In genomic region chr3:127254730-127255129, GRCh38 we compare ENCODE assay signal across 10 cellular contexts. TPM values are rescaled to one million over a fixed set of nuclear protein-coding genes. Genes with fewer than 3 reads are reported as not detected.
DNase-seq lines count a peak whose midpoint lies in the region; ATAC-seq and TF ChIP-seq lines count a peak whose summit lies in the region.
"Had no signal": no experiment of that assay in that cellular context is flagged by ENCODE, and none has a peak within 500 bp of the region (broad histone marks: within the 10 kb centered on the region; RNA-seq: fewer than 3 reads in every experiment).

No MANE protein-coding gene starts in this region.

- H3K4me1 ChIP-seq in BE2C = peaks cover 7% of the 10 kb centered on the region
- H3K4me1 ChIP-seq in H9 (ENCODE audit: insufficient read depth, low read length) = no peaks in the 10 kb centered on the region
- peaks cover 0 to 6% of the 10 kb centered on the region in 2 experiments; a peak in 1 of 4 replicates for H3K4me1 ChIP-seq in SK-N-SH (ENCODE audit: control insufficient read depth in 1 of 2, insufficient read depth in 2 of 2, low read depth in 1 of 2, low read length in 1 of 2)
- H3K4me1 ChIP-seq in left lung = no peaks in the 10 kb centered on the region
- H3K4me1 ChIP-seq: adrenal gland had no signal

- no peak overlapping the region for H2AK5ac ChIP-seq in H9 (ENCODE audit: insufficient read length, low read length)

- no peak overlapping the region for H3K4ac ChIP-seq in H9 (ENCODE audit: low read depth, low read length)

- H3K23ac ChIP-seq in H9 (ENCODE audit: insufficient read length, low read depth, low read length) = no peak overlapping the region

- DNase-seq in BE2C (peak; percentile 30), H9 (no peak), SK-N-SH (peak; percentile 60), left lung (peak in 1 of 2 donors; percentile 60), SKM-1 (lab: John Stamatoyannopoulos, UW; ENCODE audit: unreplicated experiment) (no peak), NCI-H2196 (lab: John Stamatoyannopoulos, UW; ENCODE audit: unreplicated experiment) (no peak)
- DNase-seq: adrenal gland had no signal

- H3K27me3 Mint-ChIP-seq in H9 (ENCODE audit: low read depth) = peaks cover 16% of the 10 kb centered on the region

- peaks cover 2% of the 10 kb centered on the region for H3K23me2 ChIP-seq in H9 (ENCODE audit: insufficient read length, low read depth, low read length, poor library complexity, severe bottlenecking)

- no peak overlapping the region for H2BK5ac ChIP-seq in H9 (ENCODE audit: insufficient read length, low read length)

- H3K4me1 Mint-ChIP-seq in H9 = no peaks in the 10 kb centered on the region
- H3K4me1 Mint-ChIP-seq: stimulated activated effector memory CD8-positive, alpha-beta T cell treated with anti-CD3 and anti-CD28 coated beads, Interleukin-12 subunit alpha, Interleukin-12 subunit beta, amount 100 ng/mL, for 72 hours had no signal

- no peak overlapping the region for H4K91ac ChIP-seq in H9 (ENCODE audit: insufficient read length, low read depth, low read length)

- intact Hi-C loops in left lung (cut with DNase I) = loop anchor here in 1 of 2 donors (10.0 kb wide), 1 partner anchor 210 kb away; no protein-coding TSS in a partner anchor

- H3K27me3 ChIP-seq in BE2C (no peaks in the 10 kb centered on the region), H9 (ENCODE audit: insufficient read depth, low read length) (no peaks in the 10 kb centered on the region), SK-N-SH (ENCODE audit: insufficient read depth) (no peaks in the 10 kb centered on the region), left lung (no peaks in the 10 kb centered on the region)
- H3K27me3 ChIP-seq: adrenal gland had no signal

- no peak overlapping the region for H2BK20ac ChIP-seq in H9 (ENCODE audit: low read depth, low read length, poor library complexity, severe bottlenecking)

- ATAC-seq in left lung (peak; percentile 61), HG03342 (IDR thresholded peaks at IDR 0.05; ENCODE audit: unreplicated experiment) (no peak), HG03571 (IDR thresholded peaks at IDR 0.05; ENCODE audit: unreplicated experiment) (no peak)
- ATAC-seq: stimulated activated effector memory CD8-positive, alpha-beta T cell treated with anti-CD3 and anti-CD28 coated beads, Interleukin-12 subunit alpha, Interleukin-12 subunit beta, amount 100 ng/mL, for 72 hours had no signal

- CTCF ChIA-PET in SK-N-SH (lab: Yijun Ruan, JAX) = interaction anchor here (0.6 to 1.8 kb wide), 12 partner anchors 10 to 293 kb away, joined by 3 to 9 read pairs (median 3); no protein-coding TSS in a partner anchor

- H3K9me3 ChIP-seq in BE2C (no peaks in the 10 kb centered on the region), H9 (ENCODE audit: control insufficient read depth, low read depth, low read length) (peaks cover 5% of the 10 kb centered on the region), SK-N-SH (peaks cover 5% of the 10 kb centered on the region), left lung (peaks cover 0 to 6% of the 10 kb centered on the region in 2 donors)
- H3K9me3 ChIP-seq: adrenal gland had no signal

- no peak overlapping the region for H3K27ac ChIP-seq in H9 (ENCODE audit: insufficient read length, low read depth, low read length)
- no peak overlapping the region for H3K27ac ChIP-seq in SK-N-SH (ENCODE audit: low read depth in 2 of 2, low read length in 1 of 2)
- H3K27ac ChIP-seq in left lung = no peak overlapping the region
- H3K27ac ChIP-seq: adrenal gland had no signal

- H3K4me3 Mint-ChIP-seq in H9 = no peak overlapping the region
- H3K4me3 Mint-ChIP-seq: stimulated activated effector memory CD8-positive, alpha-beta T cell treated with anti-CD3 and anti-CD28 coated beads, Interleukin-12 subunit alpha, Interleukin-12 subunit beta, amount 100 ng/mL, for 72 hours had no signal

- H4K8ac ChIP-seq in H9 (replicated peaks; ENCODE audit: insufficient read length, low read depth, low read length) = no peak overlapping the region

- H2BK12ac ChIP-seq in H9 (ENCODE audit: insufficient read length, low read depth, low read length) = no peak overlapping the region

- TF ChIP-seq RAD21 in SK-N-SH (IDR thresholded peaks at IDR 0.05; ENCODE audit: low read length) = peak; percentile 60

- H4K5ac ChIP-seq in H9 (ENCODE audit: insufficient read length, low read depth, low read length) = no peak overlapping the region

- POLR2A ChIA-PET in SK-N-SH (lab: Yijun Ruan, JAX) = no interaction called here

- peaks cover 15 to 36% of the 10 kb centered on the region in 2 experiments for H3K9me3 Mint-ChIP-seq in H9

- H3K4me3 ChIP-seq in BE2C (ENCODE audit: low read depth, low read length) (no peak overlapping the region), SK-N-SH (ENCODE audit: low read depth in 2 of 2, low read length in 1 of 2) (no peak overlapping the region), left lung (no peak overlapping the region)
- H3K4me3 ChIP-seq: adrenal gland had no signal

- no peaks in the 10 kb centered on the region for H3K9me2 ChIP-seq in SK-N-SH

- no peak overlapping the region for H3K9ac ChIP-seq in H9 (ENCODE audit: extremely low read depth, insufficient read length, low read length)
- no peak overlapping the region for H3K9ac ChIP-seq in SK-N-SH

- TF ChIP-seq EP300 in SK-N-SH (IDR thresholded peaks at IDR 0.05; ENCODE audit: borderline replicate concordance in 1 of 2, low read depth in 1 of 2, low read length in 1 of 2) = no peak

- TF ChIP-seq CTCF in BE2C (IDR thresholded peaks at IDR 0.05; ENCODE audit: low read depth, low read length) (peak; percentile 61), H9 (conservative IDR thresholded peaks at IDR 0.05) (peak; percentile 50; the same call in 2 of the 3 replicates), SK-N-SH (IDR thresholded peaks at IDR 0.05) (peak; percentile 41; the same call in 1 of the 2 replicates), left lung (IDR thresholded peaks at IDR 0.05) (peak in 1 of 2 donors; percentile 18)

- H3T11ph ChIP-seq in H9 (ENCODE audit: low read length) = no peak overlapping the region

- H2BK15ac ChIP-seq in H9 (ENCODE audit: low read depth, low read length) = no peak overlapping the region

- no CpG with 5 or more reads among the region's 9 CpGs for WGBS in H9 (ENCODE audit: extremely low coverage, insufficient read length, low lambda C conversion rate)
- 75% methylated on average over 6 of the region's 9 CpGs for WGBS in SK-N-SH (ENCODE audit: low lambda C conversion rate)

- H3K79me2 ChIP-seq in H9 (ENCODE audit: insufficient read depth, low read length) = no peaks in the 10 kb centered on the region
- no peaks in the 10 kb centered on the region for H3K79me2 ChIP-seq in SK-N-SH (ENCODE audit: insufficient read depth)

- H4K20me1 ChIP-seq in H9 (ENCODE audit: control insufficient read depth, insufficient read depth, insufficient read length) (no peaks in the 10 kb centered on the region), SK-N-SH (ENCODE audit: insufficient read depth) (no peaks in the 10 kb centered on the region)

- no peaks in the 10 kb centered on the region for H3K79me1 ChIP-seq in H9 (ENCODE audit: insufficient read depth, low read depth, low read length, poor library complexity, severe bottlenecking)

- H3K56ac ChIP-seq in H9 (ENCODE audit: insufficient read length, low read depth, low read length) = no peak overlapping the region

- H3K27ac Mint-ChIP-seq in H9 = no peak overlapping the region
- H3K27ac Mint-ChIP-seq: stimulated activated effector memory CD8-positive, alpha-beta T cell treated with anti-CD3 and anti-CD28 coated beads, Interleukin-12 subunit alpha, Interleukin-12 subunit beta, amount 100 ng/mL, for 72 hours had no signal

- H2BK120ac ChIP-seq in H9 (ENCODE audit: low read depth, low read length, poor library complexity, severe bottlenecking) = no peak overlapping the region

- H3F3A ChIP-seq in SK-N-SH (replicated peaks; ENCODE audit: insufficient read depth) = no peaks in the 10 kb centered on the region

- H3K36me3 ChIP-seq in BE2C (no peaks in the 10 kb centered on the region), SK-N-SH (replicated peaks in 1 of 2; ENCODE audit: control insufficient read depth in 1 of 2, insufficient read depth in 2 of 2, low read length in 1 of 2) (no peaks in the 10 kb centered on the region), left lung (no peaks in the 10 kb centered on the region)
- H3K36me3 ChIP-seq: adrenal gland had no signal

- peaks cover 0 to 2% (median 0%) of the 10 kb centered on the region in 3 experiments; a peak in 3 of 7 replicates for H3K36me3 Mint-ChIP-seq in H9 (ENCODE audit: insufficient read depth in 1 of 3, low read depth in 3 of 3)
- H3K36me3 Mint-ChIP-seq: stimulated activated effector memory CD8-positive, alpha-beta T cell treated with anti-CD3 and anti-CD28 coated beads, Interleukin-12 subunit alpha, Interleukin-12 subunit beta, amount 100 ng/mL, for 72 hours had no signal

- H2AFZ ChIP-seq in H9 (ENCODE audit: low read length) = no peak overlapping the region
- no peak overlapping the region for H2AFZ ChIP-seq in SK-N-SH (ENCODE audit: low read depth)

- no peak overlapping the region for H3K4me2 ChIP-seq in H9 (ENCODE audit: insufficient read depth, insufficient read length, low read length)
- H3K4me2 ChIP-seq in SK-N-SH = no peak overlapping the region

- no peak overlapping the region for H3K18ac ChIP-seq in H9 (ENCODE audit: insufficient read length, low read depth, low read length)

- H3K14ac ChIP-seq in H9 (ENCODE audit: insufficient read depth, low read length) = no peak overlapping the region

TF ChIP-seq in SK-N-SH, 30 proteins besides CTCF, POLR2A, EP300 and RAD21:
- TF ChIP-seq GATA2 (CRISPR knock-in tag; IDR thresholded peaks at IDR 0.05) = no peak
- TF ChIP-seq SMC3 (IDR thresholded peaks at IDR 0.05; ENCODE audit: low read depth, low read length) = peak; percentile 45; the same call in 1 of the 2 replicates

RNA-seq across cellular contexts. Expression of gene PRR20G, which starts 33.1 kb away (rescaled TPM):
- 5.2 TPM for polyA plus RNA-seq in BE2C (2012; ENCODE audit: insufficient read depth, insufficient read length, low read depth)
- 0.26 and 0.35 TPM in 2 replicates for total RNA-seq in H9 (2021)
- polyA plus RNA-seq in SK-N-SH (2012; rRNA removed) = not detected in 2 replicates
- not detected in 2 replicates for polyA plus RNA-seq in SK-N-SH (2012; cell fraction: cytosol; rRNA removed)
- not detected in 2 replicates for polyA plus RNA-seq in SK-N-SH (2012; cell fraction: nucleus; rRNA removed)
- total RNA-seq in left lung = not detected
- total RNA-seq: adrenal gland had no signal
- polyA plus RNA-seq: adrenal gland had no signal

Comparison
In these comparisons a context has a peak if more than half of its experiments do, and no peak if none do; other contexts are left out.
1. DNase-seq: peak in BE2C (single experiment) and SK-N-SH (single experiment); none in H9 (single experiment), SKM-1 (single experiment) and NCI-H2196 (single experiment).